In the genomic region with DNA sequence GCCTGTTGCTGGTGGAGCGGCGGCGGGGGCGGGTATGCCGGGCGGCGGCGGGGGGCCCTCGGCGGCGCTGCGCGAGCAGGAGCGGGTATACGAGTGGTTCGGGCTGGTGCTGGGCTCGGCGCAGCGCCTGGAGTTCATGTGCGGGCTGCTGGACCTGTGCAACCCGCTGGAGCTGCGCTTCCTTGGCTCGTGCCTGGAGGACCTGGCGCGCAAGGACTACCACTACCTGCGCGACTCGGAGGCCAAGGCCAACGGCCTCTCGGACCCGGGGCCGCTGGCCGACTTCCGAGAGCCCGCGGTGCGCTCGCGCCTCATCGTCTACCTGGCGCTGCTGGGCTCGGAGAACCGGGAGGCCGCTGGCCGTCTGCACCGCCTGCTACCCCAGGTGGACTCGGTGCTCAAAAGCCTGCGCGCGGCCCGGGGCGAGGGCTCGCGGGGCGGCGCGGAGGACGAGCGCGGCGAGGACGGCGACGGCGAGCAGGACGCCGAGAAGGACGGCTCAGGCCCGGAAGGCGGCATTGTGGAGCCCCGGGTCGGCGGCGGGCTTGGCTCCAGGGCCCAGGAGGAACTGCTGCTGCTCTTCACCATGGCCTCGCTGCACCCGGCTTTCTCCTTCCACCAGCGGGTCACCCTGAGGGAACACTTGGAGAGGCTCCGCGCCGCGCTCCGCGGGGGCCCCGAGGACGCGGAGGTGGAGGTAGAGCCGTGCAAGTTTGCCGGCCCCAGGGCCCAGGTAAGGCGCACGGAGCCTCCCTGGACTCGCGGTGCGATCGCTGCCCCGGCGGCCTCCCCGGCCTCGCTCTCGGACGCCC, we compare ENCODE assay signal across 8 cellular contexts. TPM values are rescaled to one million over a fixed set of nuclear protein-coding genes. Genes with fewer than 3 reads are reported as not detected.
DNase-seq lines count a peak whose midpoint lies in the region; ATAC-seq and TF ChIP-seq lines count a peak whose summit lies in the region.

No MANE protein-coding gene starts in this region.

- TF ChIP-seq CTCF in A673 (conservative IDR thresholded peaks at IDR 0.05; ENCODE audit: low read depth, low read length) = no peak
- no peak for TF ChIP-seq CTCF in GM20000 (IDR thresholded peaks at IDR 0.05; ENCODE audit: extremely low read depth, missing control alignments)

- H2AK5ac ChIP-seq in mesendoderm (ENCODE audit: low read length) = no peak overlapping the region

- ATAC-seq in GM21786 (IDR thresholded peaks at IDR 0.05; ENCODE audit: unreplicated experiment) = no peak

- H3K56ac ChIP-seq in mesendoderm (ENCODE audit: low read length) = peak overlapping the region; percentile 91

- H3K36me3 ChIP-seq in A673 (ENCODE audit: insufficient read depth, low read length, poor library complexity, severe bottlenecking) = no peaks in the 10 kb centered on the region
- no peaks in the 10 kb centered on the region for H3K36me3 ChIP-seq in effector memory CD4-positive, alpha-beta T cell (ENCODE audit: control insufficient read depth, insufficient read depth, low read length)
- no peaks in the 10 kb centered on the region for H3K36me3 ChIP-seq in mesendoderm (ENCODE audit: control insufficient read depth, insufficient read depth, low read length)

- DNase-seq in A673 (ENCODE audit: low spot score) (peak; percentile 64), GM20000 (ENCODE audit: low spot score) (peak; percentile 56), NCI-H510A (lab: John Stamatoyannopoulos, UW) (peak; percentile 39), mesendoderm (peak; percentile 77)
- DNase-seq in activated CD8-positive, alpha-beta memory T cell treated with anti-CD3 and anti-CD28 coated beads for 48 hours (ENCODE audit: low read depth in 2 of 3, low spot score in 2 of 3) = peak; percentile 11 to 37 (median 31)
- DNase-seq in effector memory CD4-positive, alpha-beta T cell = peak; percentile 20 to 33 (median 32)
- DNase-seq in stimulated activated CD8-positive, alpha-beta memory T cell treated with anti-CD3 and anti-CD28 coated beads, Interleukin-4, amount 100 ng/mL, for 24 hours (ENCODE audit: low read depth) = peak; percentile 38

- H2BK5ac ChIP-seq in mesendoderm (ENCODE audit: low read length) = no peak overlapping the region

- H3K9me3 ChIP-seq in A673 (ENCODE audit: low read depth, low read length, poor library complexity, severe bottlenecking) = no peaks in the 10 kb centered on the region
- no peaks in the 10 kb centered on the region for H3K9me3 ChIP-seq in effector memory CD4-positive, alpha-beta T cell (ENCODE audit: control insufficient read depth, low read length)

- H3K79me2 ChIP-seq in mesendoderm (ENCODE audit: control insufficient read depth, insufficient read depth, low read length) = no peaks in the 10 kb centered on the region

- peak overlapping the region; percentile 99 for H3K4me2 ChIP-seq in mesendoderm (ENCODE audit: low read length)

- H3K27ac ChIP-seq in A673 (ENCODE audit: low read depth, low read length, poor library complexity, severe bottlenecking) = peak overlapping the region; percentile 74
- H3K27ac ChIP-seq in effector memory CD4-positive, alpha-beta T cell (ENCODE audit: insufficient read depth, low read length, poor library complexity, severe bottlenecking) = peak overlapping the region; percentile 93
- H3K27ac ChIP-seq in mesendoderm (ENCODE audit: low read depth, low read length) = peak overlapping the region; percentile 51

- POLR2A ChIA-PET in A673 (lab: Charles Lee; ENCODE audit: low non-redundant PET) = no interaction called here

- no peak overlapping the region for H4K8ac ChIP-seq in mesendoderm (ENCODE audit: low read depth, low read length)

- H3K27me3 ChIP-seq in A673 (replicated peaks; ENCODE audit: insufficient read depth, low read depth, low read length, poor library complexity) (no peaks in the 10 kb centered on the region), mesendoderm (ENCODE audit: insufficient read depth, low read length, poor library complexity) (peaks cover 2% of the 10 kb centered on the region)
- H3K27me3 ChIP-seq in effector memory CD4-positive, alpha-beta T cell (replicated peaks; ENCODE audit: control insufficient read depth, insufficient read depth, low read length, poor library complexity, severe bottlenecking) = no peaks in the 10 kb centered on the region

- no peak overlapping the region for H2BK120ac ChIP-seq in mesendoderm (ENCODE audit: low read depth, low read length)

- BruUV-seq in A673 (replicated peaks; lab: Mats Ljungman, UMichigan) = no TSS peak

- no peak overlapping the region for H3K23ac ChIP-seq in mesendoderm (ENCODE audit: low read length)

- no peak overlapping the region for H2BK15ac ChIP-seq in mesendoderm (replicated peaks; ENCODE audit: low read depth)

- peak overlapping the region; percentile 88 for H3K4me3 ChIP-seq in A673 (ENCODE audit: low read depth, low read length, poor library complexity, severe bottlenecking)
- peak overlapping the region; percentile 96 for H3K4me3 ChIP-seq in effector memory CD4-positive, alpha-beta T cell (ENCODE audit: insufficient read depth, low read depth, low read length, poor library complexity, severe bottlenecking)
- peak overlapping the region; percentile 69 for H3K4me3 ChIP-seq in mesendoderm (ENCODE audit: low read length)

- H4K5ac ChIP-seq in mesendoderm (ENCODE audit: low read length) = no peak overlapping the region

- WGBS in mesendoderm (ENCODE audit: extremely low coverage, insufficient coverage, low lambda C conversion rate) = no CpG with 5 or more reads among the region's 100 CpGs

- H3K18ac ChIP-seq in mesendoderm (ENCODE audit: low read length) = peak overlapping the region; percentile 35

- CTCF ChIA-PET in A673 (lab: Charles Lee) = interaction anchor here (1.0 kb wide), 1 partner anchor 99 kb away, joined by 6 read pairs; no protein-coding TSS in a partner anchor

- H3K4me1 ChIP-seq in A673 (ENCODE audit: insufficient read depth, low read length, poor library complexity, severe bottlenecking) (peaks cover 17% of the 10 kb centered on the region), mesendoderm (ENCODE audit: control insufficient read depth, low read depth, low read length) (peaks cover 2% of the 10 kb centered on the region)
- H3K4me1 ChIP-seq in effector memory CD4-positive, alpha-beta T cell (ENCODE audit: control insufficient read depth, insufficient read depth, low read length, poor library complexity, severe bottlenecking) = peaks cover 19% of the 10 kb centered on the region

- intact Hi-C loops in A673 (cut with micrococcal nuclease; ENCODE audit: unreplicated experiment) = loop anchor here (5.0 kb wide), 2 partner anchors 77 to 97 kb away; no protein-coding TSS in a partner anchor

- no peaks in the 10 kb centered on the region for H3K79me1 ChIP-seq in mesendoderm (ENCODE audit: low read length)

- H3K9ac ChIP-seq in mesendoderm (ENCODE audit: low read length) = peak overlapping the region; percentile 88

- H3K4ac ChIP-seq in mesendoderm (ENCODE audit: low read depth, low read length) = no peak overlapping the region

RNA-seq across cellular contexts. Expression of a gene that starts 1.0 kb away (rescaled TPM):
- 11.5 and 12.3 TPM in 2 replicates for total RNA-seq in A673 (2021)
- 4.2 TPM for polyA plus RNA-seq in mesendoderm (2013, experiment 1 of 2)
- polyA plus RNA-seq in mesendoderm (2013, experiment 2 of 2) = 4.7 TPM
